1 cellular context compared by ENCODE assay signal in the genomic region with DNA sequence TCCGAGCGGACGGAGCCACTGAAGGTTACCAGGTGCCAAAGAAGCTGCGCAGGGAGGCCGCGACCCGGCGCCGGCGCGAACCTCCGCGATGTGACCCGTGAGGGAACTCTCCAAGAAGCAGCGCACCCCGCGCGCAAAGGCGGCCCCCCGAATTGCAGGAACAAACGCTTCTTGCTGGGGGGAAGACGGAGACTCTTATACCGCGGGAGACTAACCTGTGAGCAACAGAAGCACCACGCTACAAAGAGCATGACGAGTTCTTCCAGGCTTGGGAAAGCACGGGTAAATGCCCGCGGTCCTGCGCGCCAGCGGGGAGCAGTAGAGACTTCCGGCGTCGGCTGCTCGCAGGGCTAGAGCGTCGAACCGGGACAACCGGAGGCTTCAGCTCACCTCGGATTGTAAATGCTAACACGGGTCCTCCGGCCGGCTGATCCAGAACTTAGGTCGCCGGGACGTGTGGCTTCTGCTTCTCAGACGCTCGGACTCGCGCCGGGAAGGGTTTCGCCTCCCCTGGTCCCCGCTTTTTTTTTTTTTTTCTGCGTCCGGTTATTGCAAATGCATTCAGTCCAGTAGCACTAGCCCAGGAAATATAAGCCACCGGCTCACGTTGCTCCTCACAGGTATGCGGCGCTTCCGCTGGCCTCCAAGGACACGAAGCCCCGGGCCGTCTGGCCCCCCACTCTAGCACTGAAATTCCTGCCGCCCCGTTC.
TF ChIP-seq lines count a peak whose summit lies in the region.

TSS of gene COA1 (minus strand) at position 310 of the 710 bp plus-strand sequence. CDS start 80,909 bp downstream, outside the sequence.

TF ChIP-seq in K562, 482 proteins besides CTCF, POLR2A, EP300 and RAD21 (continued from another document and continues in another):
- TF ChIP-seq, protein P1, sequence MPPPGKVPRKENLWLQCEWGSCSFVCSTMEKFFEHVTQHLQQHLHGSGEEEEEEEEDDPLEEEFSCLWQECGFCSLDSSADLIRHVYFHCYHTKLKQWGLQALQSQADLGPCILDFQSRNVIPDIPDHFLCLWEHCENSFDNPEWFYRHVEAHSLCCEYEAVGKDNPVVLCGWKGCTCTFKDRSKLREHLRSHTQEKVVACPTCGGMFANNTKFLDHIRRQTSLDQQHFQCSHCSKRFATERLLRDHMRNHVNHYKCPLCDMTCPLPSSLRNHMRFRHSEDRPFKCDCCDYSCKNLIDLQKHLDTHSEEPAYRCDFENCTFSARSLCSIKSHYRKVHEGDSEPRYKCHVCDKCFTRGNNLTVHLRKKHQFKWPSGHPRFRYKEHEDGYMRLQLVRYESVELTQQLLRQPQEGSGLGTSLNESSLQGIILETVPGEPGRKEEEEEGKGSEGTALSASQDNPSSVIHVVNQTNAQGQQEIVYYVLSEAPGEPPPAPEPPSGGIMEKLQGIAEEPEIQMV (tag; conservative IDR thresholded peaks at IDR 0.05; ENCODE audit: low read depth): no peak
- TF ChIP-seq FOXA1 (IDR thresholded peaks at IDR 0.05; ENCODE audit: borderline replicate concordance): no peak
- no peak for TF ChIP-seq HNRNPH1 (optimal IDR thresholded peaks at IDR 0.05; ENCODE audit: low read depth, low read length)
- TF ChIP-seq, protein P2, sequence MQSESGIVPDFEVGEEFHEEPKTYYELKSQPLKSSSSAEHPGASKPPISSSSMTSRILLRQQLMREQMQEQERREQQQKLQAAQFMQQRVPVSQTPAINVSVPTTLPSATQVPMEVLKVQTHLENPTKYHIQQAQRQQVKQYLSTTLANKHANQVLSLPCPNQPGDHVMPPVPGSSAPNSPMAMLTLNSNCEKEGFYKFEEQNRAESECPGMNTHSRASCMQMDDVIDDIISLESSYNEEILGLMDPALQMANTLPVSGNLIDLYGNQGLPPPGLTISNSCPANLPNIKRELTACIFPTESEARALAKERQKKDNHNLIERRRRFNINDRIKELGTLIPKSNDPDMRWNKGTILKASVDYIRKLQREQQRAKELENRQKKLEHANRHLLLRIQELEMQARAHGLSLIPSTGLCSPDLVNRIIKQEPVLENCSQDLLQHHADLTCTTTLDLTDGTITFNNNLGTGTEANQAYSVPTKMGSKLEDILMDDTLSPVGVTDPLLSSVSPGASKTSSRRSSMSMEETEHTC (IDR thresholded peaks at IDR 0.05): no peak
- TF ChIP-seq ZSCAN29 (IDR thresholded peaks at IDR 0.05): 0 out of 2 replicates have a peak, but pooled peaks have one; percentile 42
- TF ChIP-seq CSDE1 (IDR thresholded peaks at IDR 0.05): no peak
- TF ChIP-seq ZBTB17 (CRISPR knock-in tag; IDR thresholded peaks at IDR 0.05): no peak; the same call in 1 of the 2 replicates
- TF ChIP-seq WHSC1 (IDR thresholded peaks at IDR 0.05; ENCODE audit: low read length): no peak
- TF ChIP-seq LCOR (CRISPR knock-in tag; IDR thresholded peaks at IDR 0.05): 0 out of 2 replicates have a peak, but pooled peaks have one; percentile 67
- peak; percentile 54; the same call in 1 of the 2 replicates for TF ChIP-seq SAFB (IDR thresholded peaks at IDR 0.05; ENCODE audit: borderline replicate concordance, low read depth, low read length)
- peak; percentile 70; the same call in 1 of the 2 replicates for TF ChIP-seq ZNF609 (CRISPR knock-in tag; IDR thresholded peaks at IDR 0.05; ENCODE audit: borderline replicate concordance)
- TF ChIP-seq, protein P3, sequence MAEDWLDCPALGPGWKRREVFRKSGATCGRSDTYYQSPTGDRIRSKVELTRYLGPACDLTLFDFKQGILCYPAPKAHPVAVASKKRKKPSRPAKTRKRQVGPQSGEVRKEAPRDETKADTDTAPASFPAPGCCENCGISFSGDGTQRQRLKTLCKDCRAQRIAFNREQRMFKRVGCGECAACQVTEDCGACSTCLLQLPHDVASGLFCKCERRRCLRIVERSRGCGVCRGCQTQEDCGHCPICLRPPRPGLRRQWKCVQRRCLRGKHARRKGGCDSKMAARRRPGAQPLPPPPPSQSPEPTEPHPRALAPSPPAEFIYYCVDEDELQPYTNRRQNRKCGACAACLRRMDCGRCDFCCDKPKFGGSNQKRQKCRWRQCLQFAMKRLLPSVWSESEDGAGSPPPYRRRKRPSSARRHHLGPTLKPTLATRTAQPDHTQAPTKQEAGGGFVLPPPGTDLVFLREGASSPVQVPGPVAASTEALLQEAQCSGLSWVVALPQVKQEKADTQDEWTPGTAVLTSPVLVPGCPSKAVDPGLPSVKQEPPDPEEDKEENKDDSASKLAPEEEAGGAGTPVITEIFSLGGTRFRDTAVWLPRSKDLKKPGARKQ (CRISPR knock-in tag; IDR thresholded peaks at IDR 0.05): no peak
- TF ChIP-seq PHB2 (IDR thresholded peaks at IDR 0.05; ENCODE audit: low read depth): no peak
- no peak for TF ChIP-seq ERF (CRISPR knock-in tag; IDR thresholded peaks at IDR 0.05)
- TF ChIP-seq CBFA2T3 (IDR thresholded peaks at IDR 0.05): no peak
- TF ChIP-seq HDAC2 (IDR thresholded peaks at IDR 0.05): peak; percentile 83; the same call in 1 of the 2 replicates
- TF ChIP-seq FOXJ3 (CRISPR knock-in tag; IDR thresholded peaks at IDR 0.05): no peak
- TF ChIP-seq POLR3A (IDR thresholded peaks at IDR 0.05; ENCODE audit: borderline replicate concordance, extremely low read depth, insufficient read depth, insufficient read length): no peak
- no peak for TF ChIP-seq TEAD2 (tag; IDR thresholded peaks at IDR 0.05)
- no peak for TF ChIP-seq ZNF133 (CRISPR knock-in tag; IDR thresholded peaks at IDR 0.05)
- TF ChIP-seq NUFIP1 (IDR thresholded peaks at IDR 0.05; ENCODE audit: partially characterized antibody): no peak
- peak; percentile 42 for TF ChIP-seq TAF7 (tag; IDR thresholded peaks at IDR 0.05)
- TF ChIP-seq IRF1 (CRISPR knock-in tag; IDR thresholded peaks at IDR 0.05; ENCODE audit: borderline replicate concordance): no peak
- 0 out of 2 replicates have a peak, but pooled peaks have one; percentile 65 for TF ChIP-seq NR1H2 (CRISPR knock-in tag; IDR thresholded peaks at IDR 0.05)
- peak; percentile 89 for TF ChIP-seq GTF2E2 (tag; IDR thresholded peaks at IDR 0.05)
- no peak for TF ChIP-seq KLF10 (CRISPR knock-in tag; IDR thresholded peaks at IDR 0.05)
- TF ChIP-seq ARNT (IDR thresholded peaks at IDR 0.05): peak; percentile 49 to 51; a peak in 1 of 4 replicates
- TF ChIP-seq, protein P4, sequence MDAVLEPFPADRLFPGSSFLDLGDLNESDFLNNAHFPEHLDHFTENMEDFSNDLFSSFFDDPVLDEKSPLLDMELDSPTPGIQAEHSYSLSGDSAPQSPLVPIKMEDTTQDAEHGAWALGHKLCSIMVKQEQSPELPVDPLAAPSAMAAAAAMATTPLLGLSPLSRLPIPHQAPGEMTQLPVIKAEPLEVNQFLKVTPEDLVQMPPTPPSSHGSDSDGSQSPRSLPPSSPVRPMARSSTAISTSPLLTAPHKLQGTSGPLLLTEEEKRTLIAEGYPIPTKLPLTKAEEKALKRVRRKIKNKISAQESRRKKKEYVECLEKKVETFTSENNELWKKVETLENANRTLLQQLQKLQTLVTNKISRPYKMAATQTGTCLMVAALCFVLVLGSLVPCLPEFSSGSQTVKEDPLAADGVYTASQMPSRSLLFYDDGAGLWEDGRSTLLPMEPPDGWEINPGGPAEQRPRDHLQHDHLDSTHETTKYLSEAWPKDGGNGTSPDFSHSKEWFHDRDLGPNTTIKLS (IDR thresholded peaks at IDR 0.05; ENCODE audit: borderline replicate concordance, low read depth): peak; percentile 79
- TF ChIP-seq POLR3G (IDR thresholded peaks at IDR 0.05; ENCODE audit: extremely low read depth, insufficient read length, insufficient replicate concordance): no peak
- TF ChIP-seq NFRKB (IDR thresholded peaks at IDR 0.05; ENCODE audit: low read depth): peak; percentile 79; the same call in 1 of the 2 replicates
- no peak for TF ChIP-seq BRCA1 (IDR thresholded peaks at IDR 0.05)
- no peak for TF ChIP-seq BRCA1 (CRISPR knock-in tag; IDR thresholded peaks at IDR 0.05)
- peak; percentile 45 for TF ChIP-seq RBM22 (IDR thresholded peaks at IDR 0.05; ENCODE audit: low read depth, low read length, poor library complexity, severe bottlenecking)
- TF ChIP-seq ZNF583 (CRISPR knock-in tag; IDR thresholded peaks at IDR 0.05): 0 out of 2 replicates have a peak, but pooled peaks have one; percentile 21
- no peak; a peak in 1 of 4 replicates for TF ChIP-seq NONO (IDR thresholded peaks at IDR 0.05; ENCODE audit: low read depth in 2 of 2, low read length in 1 of 2)
- no peak for TF ChIP-seq MXI1 (IDR thresholded peaks at IDR 0.05; ENCODE audit: low read depth, low read length)
- 0 out of 2 replicates have a peak, but pooled peaks have one; percentile 37 for TF ChIP-seq ZNF766 (CRISPR knock-in tag; conservative IDR thresholded peaks at IDR 0.05)
- peak; percentile 92 for TF ChIP-seq EP400 (IDR thresholded peaks at IDR 0.05)
- TF ChIP-seq ARID3A (IDR thresholded peaks at IDR 0.05; ENCODE audit: borderline replicate concordance, low read depth, low read length): no peak
- TF ChIP-seq MCM2 (IDR thresholded peaks at IDR 0.05; ENCODE audit: low read depth): no peak
- peak; percentile 79; the same call in 1 of the 2 replicates for TF ChIP-seq KAT7 (CRISPR knock-in tag; IDR thresholded peaks at IDR 0.05; ENCODE audit: borderline replicate concordance)
- TF ChIP-seq FOXK2 (conservative IDR thresholded peaks at IDR 0.05 in 1 of 2, IDR thresholded peaks at IDR 0.05 in 1 of 2; ENCODE audit: low read depth in 2 of 2): peak; percentile 75 to 78
- no peak for TF ChIP-seq CBX3 (IDR thresholded peaks at IDR 0.05; ENCODE audit: borderline replicate concordance in 1 of 2, low read length in 2 of 2)
- TF ChIP-seq OTX1 (CRISPR knock-in tag; IDR thresholded peaks at IDR 0.05): no peak
- peak; percentile 98 for TF ChIP-seq GABPA (tag; conservative IDR thresholded peaks at IDR 0.05; ENCODE audit: low read depth)
- 0 out of 2 replicates have a peak, but pooled peaks have one; percentile 19 for TF ChIP-seq ZBTB49 (CRISPR knock-in tag; IDR thresholded peaks at IDR 0.05; ENCODE audit: borderline replicate concordance)
- no peak for TF ChIP-seq ZNF316 (IDR thresholded peaks at IDR 0.05)
- no peak for TF ChIP-seq EWSR1 (IDR thresholded peaks at IDR 0.05; ENCODE audit: borderline replicate concordance, low read depth, partially characterized antibody)
- TF ChIP-seq COPS2 (conservative IDR thresholded peaks at IDR 0.05): no peak
- TF ChIP-seq CTBP1 (IDR thresholded peaks at IDR 0.05; ENCODE audit: borderline replicate concordance): peak; percentile 62; the same call in 1 of the 2 replicates
